8 cellular contexts compared by ENCODE assay signal in genomic region chr2:191376981-191377629, GRCh38.
DNase-seq lines count a peak whose midpoint lies in the region; ATAC-seq and TF ChIP-seq lines count a peak whose summit lies in the region.

No MANE protein-coding gene starts in this region.

- intact Hi-C loops in activated CD8-positive, alpha-beta T cell treated with anti-CD3 and anti-CD28 coated beads for 36 hours (cut with micrococcal nuclease) = no loop called here

- DNase-seq in activated CD8-positive, alpha-beta T cell treated with anti-CD3 and anti-CD28 coated beads for 36 hours = peak; percentile 49
- DNase-seq in activated CD8-positive, alpha-beta T cell treated with anti-CD3 and anti-CD28 coated beads, Interleukin-2, amount 10 ng/mL, durations not matched to agents 7 days and 5 days = no peak
- DNase-seq in SHP77 (lab: John Stamatoyannopoulos, UW) (peak; percentile 32 to 53), fibroblast of peridontal ligament (ENCODE audit: extremely low read depth) (peak; percentile 95), omental fat pad (ENCODE audit: low spot score) (peak; percentile 43), germinal center (ENCODE audit: low spot score) (no peak), NCI-H2171 treated with DMSO at 0.1 percent for 48 hours (lab: John Stamatoyannopoulos, UW) (no peak)

- no peaks in the 10 kb centered on the region for H3K9me3 Mint-ChIP-seq in activated CD8-positive, alpha-beta T cell treated with anti-CD3 and anti-CD28 coated beads for 36 hours
- H3K9me3 Mint-ChIP-seq in activated CD8-positive, alpha-beta T cell treated with anti-CD3 and anti-CD28 coated beads, Interleukin-2, amount 10 ng/mL, durations not matched to agents 7 days and 5 days (ENCODE audit: insufficient read depth) = no peaks in the 10 kb centered on the region

- CTCF ChIA-PET in activated CD8-positive, alpha-beta T cell treated with anti-CD3 and anti-CD28 coated beads for 36 hours (lab: Charles Lee) = interaction anchor here (1.6 kb wide), 1 partner anchor 212 kb away, joined by 4 read pairs; no protein-coding TSS in a partner anchor
- CTCF ChIA-PET in activated CD8-positive, alpha-beta T cell treated with anti-CD3 and anti-CD28 coated beads, Interleukin-2, amount 10 ng/mL, durations not matched to agents 7 days and 5 days (lab: Charles Lee) = no interaction called here

- TF ChIP-seq CTCF in activated CD8-positive, alpha-beta T cell treated with anti-CD3 and anti-CD28 coated beads for 36 hours (IDR thresholded peaks at IDR 0.05) = no peak
- no peak for TF ChIP-seq CTCF in omental fat pad (IDR thresholded peaks at IDR 0.05)

- peak; percentile 70 for ATAC-seq in activated CD8-positive, alpha-beta T cell treated with anti-CD3 and anti-CD28 coated beads for 36 hours
- ATAC-seq in activated CD8-positive, alpha-beta T cell treated with anti-CD3 and anti-CD28 coated beads, Interleukin-2, amount 10 ng/mL, durations not matched to agents 7 days and 5 days = no peak
- ATAC-seq in HG03103 (IDR thresholded peaks at IDR 0.05; ENCODE audit: low read depth, unreplicated experiment) (peak; percentile 80), omental fat pad (ENCODE audit: low FRiP score) (peak; percentile 98)

- H3K4me3 Mint-ChIP-seq in activated CD8-positive, alpha-beta T cell treated with anti-CD3 and anti-CD28 coated beads for 36 hours = no peak overlapping the region
- no peak overlapping the region for H3K4me3 Mint-ChIP-seq in activated CD8-positive, alpha-beta T cell treated with anti-CD3 and anti-CD28 coated beads, Interleukin-2, amount 10 ng/mL, durations not matched to agents 7 days and 5 days

- H3K4me1 Mint-ChIP-seq in activated CD8-positive, alpha-beta T cell treated with anti-CD3 and anti-CD28 coated beads for 36 hours (ENCODE audit: low read depth) = peaks cover 11% of the 10 kb centered on the region
- H3K4me1 Mint-ChIP-seq in activated CD8-positive, alpha-beta T cell treated with anti-CD3 and anti-CD28 coated beads, Interleukin-2, amount 10 ng/mL, durations not matched to agents 7 days and 5 days (ENCODE audit: low read depth) = peaks cover 15% of the 10 kb centered on the region

- no peak overlapping the region for H3K27ac Mint-ChIP-seq in activated CD8-positive, alpha-beta T cell treated with anti-CD3 and anti-CD28 coated beads for 36 hours
- no peak overlapping the region for H3K27ac Mint-ChIP-seq in activated CD8-positive, alpha-beta T cell treated with anti-CD3 and anti-CD28 coated beads, Interleukin-2, amount 10 ng/mL, durations not matched to agents 7 days and 5 days

- no peaks in the 10 kb centered on the region for H3K27me3 Mint-ChIP-seq in activated CD8-positive, alpha-beta T cell treated with anti-CD3 and anti-CD28 coated beads for 36 hours
- H3K27me3 Mint-ChIP-seq in activated CD8-positive, alpha-beta T cell treated with anti-CD3 and anti-CD28 coated beads, Interleukin-2, amount 10 ng/mL, durations not matched to agents 7 days and 5 days (ENCODE audit: low read depth) = no peaks in the 10 kb centered on the region

- POLR2A ChIA-PET in activated CD8-positive, alpha-beta T cell treated with anti-CD3 and anti-CD28 coated beads for 36 hours (lab: Charles Lee) = no interaction called here
- POLR2A ChIA-PET in activated CD8-positive, alpha-beta T cell treated with anti-CD3 and anti-CD28 coated beads, Interleukin-2, amount 10 ng/mL, durations not matched to agents 7 days and 5 days (lab: Charles Lee) = no interaction called here

- H3K36me3 Mint-ChIP-seq in activated CD8-positive, alpha-beta T cell treated with anti-CD3 and anti-CD28 coated beads for 36 hours (ENCODE audit: low read depth) = no peaks in the 10 kb centered on the region
- H3K36me3 Mint-ChIP-seq in activated CD8-positive, alpha-beta T cell treated with anti-CD3 and anti-CD28 coated beads, Interleukin-2, amount 10 ng/mL, durations not matched to agents 7 days and 5 days (ENCODE audit: low read depth) = no peaks in the 10 kb centered on the region

Comparison
In these comparisons a context has a peak if more than half of its experiments do, and no peak if none do; other contexts are left out.
1. DNase-seq: peak in activated CD8-positive, alpha-beta T cell treated with anti-CD3 and anti-CD28 coated beads for 36 hours (single experiment), SHP77 (2 of 2), fibroblast of peridontal ligament (single experiment) and omental fat pad (single experiment); none in activated CD8-positive, alpha-beta T cell treated with anti-CD3 and anti-CD28 coated beads, Interleukin-2, amount 10 ng/mL, durations not matched to agents 7 days and 5 days (single experiment), germinal center (single experiment) and NCI-H2171 treated with DMSO at 0.1 percent for 48 hours (single experiment).